In the genomic region with DNA sequence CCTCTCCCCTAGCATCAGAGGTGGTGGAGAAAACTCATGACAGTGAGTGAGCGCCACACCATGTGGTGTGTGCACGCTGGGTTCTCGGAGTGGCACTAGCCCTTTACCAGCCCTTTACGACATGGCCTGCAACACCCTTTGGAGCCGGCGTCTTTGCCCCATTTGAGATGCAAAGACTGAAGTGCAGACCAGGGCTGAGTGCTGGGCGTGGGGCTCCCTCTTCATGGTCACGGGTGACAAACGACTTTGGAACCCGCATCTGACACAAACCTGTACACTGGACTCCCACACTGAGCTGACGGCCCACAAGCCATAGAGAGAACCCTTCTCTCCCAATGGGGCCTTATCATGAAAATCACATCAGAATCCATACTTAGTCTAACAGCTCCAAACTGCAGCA, we compare ENCODE assay signal across 1 cellular context.
TF ChIP-seq lines count a peak whose summit lies in the region.

No MANE protein-coding gene starts in this region.

TF ChIP-seq in H1, 55 proteins besides CTCF, POLR2A, EP300 and RAD21:
- TF ChIP-seq TAF7 (optimal IDR thresholded peaks at IDR 0.05; ENCODE audit: borderline replicate concordance, low read depth, low read length) (no peak), CREB1 (IDR thresholded peaks at IDR 0.05) (no peak), NANOG (IDR thresholded peaks at IDR 0.05; ENCODE audit: insufficient read depth, low read depth, low read length, poor library complexity, severe bottlenecking) (no peak), CHD2 (IDR thresholded peaks at IDR 0.05; ENCODE audit: low read length) (no peak), GTF2F1 (IDR thresholded peaks at IDR 0.05; ENCODE audit: borderline replicate concordance, low read depth, low read length) (no peak), KDM5A (IDR thresholded peaks at IDR 0.05; ENCODE audit: low read length) (no peak), CEBPB (IDR thresholded peaks at IDR 0.05; ENCODE audit: low read depth, low read length) (no peak), TBP (IDR thresholded peaks at IDR 0.05; ENCODE audit: low read depth, low read length) (no peak), SIRT6 (IDR thresholded peaks at IDR 0.05; ENCODE audit: low read length) (no peak), POLR2AphosphoS5 (IDR thresholded peaks at IDR 0.05; ENCODE audit: low read depth, low read length) (no peak), JUN (IDR thresholded peaks at IDR 0.05; ENCODE audit: low read depth, low read length) (no peak)
